ENCODE assay signal across 8 cellular contexts in genomic region chr3:56988874-56989433, GRCh38.
DNase-seq lines count a peak whose midpoint lies in the region; ATAC-seq, FAIRE-seq and TF ChIP-seq lines count a peak whose summit lies in the region.

No MANE protein-coding gene starts in this region.

- TF ChIP-seq POLR2A in H54 (IDR thresholded peaks at IDR 0.05; ENCODE audit: low read depth, low read length) = no peak

- no peak for ATAC-seq in HG03342 (IDR thresholded peaks at IDR 0.05; ENCODE audit: unreplicated experiment)

- DNase-seq in AG08396 (ENCODE audit: low spot score) (peak; percentile 66), H54 (ENCODE audit: insufficient read length, low spot score) (peak; percentile 46), NCI-H446 (lab: John Stamatoyannopoulos, UW) (peak; percentile 85 to 96), cerebellum (ENCODE audit: low spot score) (peak; percentile 74), left kidney (ENCODE audit: low read depth, low spot score) (peak; percentile 94)
- peak; percentile 65 to 71 for DNase-seq in activated CD4-positive, alpha-beta T cell treated with anti-CD3 and anti-CD28 coated beads for 24 hours (ENCODE audit: low read depth in 2 of 2)
- peak; percentile 66 for DNase-seq in stimulated activated CD4-positive, alpha-beta T cell treated with anti-CD3 and anti-CD28 coated beads, Interleukin-4, amount 100 ng/mL, for 1 hour

- no peak for FAIRE-seq in H54 (lab: Jason Lieb, UNC)
